ENCODE assay signal across 16 cellular contexts in the genomic region with DNA sequence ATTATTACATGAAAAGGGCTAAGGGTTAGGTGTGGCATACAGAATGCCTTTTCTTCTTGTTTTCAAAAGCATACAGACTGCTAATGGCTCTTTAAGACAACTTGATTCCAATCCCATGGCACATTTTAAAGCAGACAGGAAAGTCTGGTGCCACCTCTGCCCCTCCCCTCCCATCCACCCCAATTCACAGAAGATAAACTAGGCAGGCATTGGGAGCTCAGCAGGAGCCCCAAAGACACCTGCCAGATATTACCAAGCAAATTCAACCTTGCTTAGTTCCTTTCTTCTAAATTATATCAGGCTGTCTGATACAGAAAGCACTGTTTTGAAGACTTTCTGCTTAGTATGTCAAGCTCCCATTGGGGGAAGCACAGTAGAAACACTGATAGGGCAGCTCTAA. TPM values are rescaled to one million over a fixed set of nuclear protein-coding genes. Genes with fewer than 3 reads are reported as not detected.
DNase-seq lines count a peak whose midpoint lies in the region; ATAC-seq and TF ChIP-seq lines count a peak whose summit lies in the region.
"Had no signal": no experiment of that assay in that cellular context is flagged by ENCODE, and none has a peak within 500 bp of the region (broad histone marks: within the 10 kb centered on the region; RNA-seq: fewer than 3 reads in every experiment).

No MANE protein-coding gene starts in this region.

- CTCF ChIA-PET in HEK293 (lab: Yijun Ruan, JAX): interaction anchor here (0.9 to 1.8 kb wide), 3 partner anchors 8 to 308 kb away, joined by 3 to 10 read pairs (median 3); no protein-coding TSS in a partner anchor

- peaks cover 14% of the 10 kb centered on the region for H3K4me1 ChIP-seq in HEK293 (ENCODE audit: control insufficient read depth, insufficient read depth, low read length)
- peaks cover 83% of the 10 kb centered on the region in 2 donors for H3K4me1 ChIP-seq in gastrocnemius medialis

- no peak for ATAC-seq in gastrocnemius medialis

- H3K36me3 ChIP-seq in HEK293 (ENCODE audit: control insufficient read depth in 2 of 2, insufficient read depth in 1 of 2, low read length in 2 of 2): no peaks in the 10 kb centered on the region
- H3K36me3 ChIP-seq in gastrocnemius medialis: peaks cover 0 to 7% of the 10 kb centered on the region in 2 donors
- H3K36me3 ChIP-seq: BLaER1 had no signal

- in situ Hi-C loops in gastrocnemius medialis (cut with MboI; ENCODE audit: low sequenced_read_pairs in 4 of 4): loop anchor here in 2 of 4 donors (10.0 to 25.0 kb wide), 2 partner anchors 67 to 419 kb away; no protein-coding TSS in a partner anchor

- DNase-seq in NCI-H1417 (lab: John Stamatoyannopoulos, UW) (peak in 2 of 3 experiments; percentile 20 to 57), NCI-H1417 treated with DMSO at 0.1 percent for 48 hours (lab: John Stamatoyannopoulos, UW) (no peak), cerebellum (ENCODE audit: low spot score) (peak; percentile 60), gastrocnemius medialis (no peak), pons (ENCODE audit: low spot score) (no peak), NCI-H2196 (lab: John Stamatoyannopoulos, UW; ENCODE audit: unreplicated experiment) (no peak), SKM-1 treated with dmso at 0.1 percent for 144 hours (lab: John Stamatoyannopoulos, UW; ENCODE audit: unreplicated experiment) (no peak)
- DNase-seq: CD8-positive, alpha-beta memory T cell; NCI-H1092; NCI-H2029; NCI-H510A treated with DMSO at 0.1 percent for 48 hours had no signal

- no peaks in the 10 kb centered on the region for H3K9me3 ChIP-seq in HEK293 (ENCODE audit: control insufficient read depth, insufficient read depth, low read depth, low read length)
- H3K9me3 ChIP-seq in gastrocnemius medialis: no peaks in the 10 kb centered on the region
- H3K9me3 ChIP-seq: BLaER1 had no signal

- TF ChIP-seq POLR2A in gastrocnemius medialis (IDR thresholded peaks at IDR 0.05): no peak

- H3K27me3 ChIP-seq in gastrocnemius medialis: no peaks in the 10 kb centered on the region
- H3K27me3 ChIP-seq: BLaER1 had no signal

- no peak for TF ChIP-seq CTCF in HEK293 (tag by site-specific recombination; IDR thresholded peaks at IDR 0.05)
- TF ChIP-seq CTCF in gastrocnemius medialis (IDR thresholded peaks at IDR 0.05 in 4 of 5, conservative IDR thresholded peaks at IDR 0.05 in 1 of 5): no peak

- intact Hi-C loops in gastrocnemius medialis (cut with DNase I; ENCODE audit: low total_unique reads): loop anchor here (2.0 kb wide), 1 partner anchor 79 kb away; no protein-coding TSS in a partner anchor

- H3K4me3 ChIP-seq in HEK293 (ENCODE audit: low read depth, low read length): no peak overlapping the region
- H3K4me3 ChIP-seq in gastrocnemius medialis: peak overlapping the region in 3 of 4 donors; percentile 10 to 39 (median 33)
- H3K4me3 ChIP-seq: BLaER1, GM23338 had no signal

- POLR2A ChIA-PET in HEK293 (lab: Yijun Ruan, JAX): interaction anchor here (0.7 to 1.4 kb wide), 3 partner anchors 13 to 301 kb away, joined by 3 to 8 read pairs (median 3); a partner anchor contains a TSS

- 0 out of 2 replicates have a peak overlapping the region, but pooled peaks have one; percentile 7 for H3K27ac ChIP-seq in HEK293 (ENCODE audit: extremely low read depth, low read depth, low read length)
- H3K27ac ChIP-seq in gastrocnemius medialis: peak overlapping the region; percentile 93 to 98 (median 96)
- H3K27ac ChIP-seq: 22Rv1, BLaER1, RWPE1 had no signal

TF ChIP-seq in HEK293, 187 proteins besides CTCF, POLR2A, EP300 and RAD21:
- TF ChIP-seq ZFP41 (tag by site-specific recombination; IDR thresholded peaks at IDR 0.05; ENCODE audit: borderline replicate concordance) (no peak), ZNF473 (tag by site-specific recombination; IDR thresholded peaks at IDR 0.05) (no peak), ZNF670 (tag by site-specific recombination; IDR thresholded peaks at IDR 0.05; ENCODE audit: low read depth) (no peak), ZNF791 (tag by site-specific recombination; IDR thresholded peaks at IDR 0.05) (no peak), KLF9 (tag by site-specific recombination; IDR thresholded peaks at IDR 0.05; ENCODE audit: low read depth) (no peak), ZNF571 (tag by site-specific recombination; IDR thresholded peaks at IDR 0.05) (no peak), GFI1B (tag by site-specific recombination; IDR thresholded peaks at IDR 0.05) (no peak), GLI4 (tag by site-specific recombination; IDR thresholded peaks at IDR 0.05) (no peak)
- TF ChIP-seq, protein P1, sequence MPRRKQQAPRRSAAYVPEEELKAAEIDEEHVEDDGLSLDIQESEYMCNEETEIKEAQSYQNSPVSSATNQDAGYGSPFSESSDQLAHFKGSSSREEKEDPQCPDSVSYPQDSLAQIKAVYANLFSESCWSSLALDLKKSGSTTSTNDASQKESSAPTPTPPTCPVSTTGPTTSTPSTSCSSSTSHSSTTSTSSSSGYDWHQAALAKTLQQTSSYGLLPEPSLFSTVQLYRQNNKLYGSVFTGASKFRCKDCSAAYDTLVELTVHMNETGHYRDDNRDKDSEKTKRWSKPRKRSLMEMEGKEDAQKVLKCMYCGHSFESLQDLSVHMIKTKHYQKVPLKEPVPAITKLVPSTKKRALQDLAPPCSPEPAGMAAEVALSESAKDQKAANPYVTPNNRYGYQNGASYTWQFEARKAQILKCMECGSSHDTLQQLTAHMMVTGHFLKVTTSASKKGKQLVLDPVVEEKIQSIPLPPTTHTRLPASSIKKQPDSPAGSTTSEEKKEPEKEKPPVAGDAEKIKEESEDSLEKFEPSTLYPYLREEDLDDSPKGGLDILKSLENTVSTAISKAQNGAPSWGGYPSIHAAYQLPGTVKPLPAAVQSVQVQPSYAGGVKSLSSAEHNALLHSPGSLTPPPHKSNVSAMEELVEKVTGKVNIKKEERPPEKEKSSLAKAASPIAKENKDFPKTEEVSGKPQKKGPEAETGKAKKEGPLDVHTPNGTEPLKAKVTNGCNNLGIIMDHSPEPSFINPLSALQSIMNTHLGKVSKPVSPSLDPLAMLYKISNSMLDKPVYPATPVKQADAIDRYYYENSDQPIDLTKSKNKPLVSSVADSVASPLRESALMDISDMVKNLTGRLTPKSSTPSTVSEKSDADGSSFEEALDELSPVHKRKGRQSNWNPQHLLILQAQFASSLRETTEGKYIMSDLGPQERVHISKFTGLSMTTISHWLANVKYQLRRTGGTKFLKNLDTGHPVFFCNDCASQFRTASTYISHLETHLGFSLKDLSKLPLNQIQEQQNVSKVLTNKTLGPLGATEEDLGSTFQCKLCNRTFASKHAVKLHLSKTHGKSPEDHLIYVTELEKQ (tag by site-specific recombination; IDR thresholded peaks at IDR 0.05; ENCODE audit: borderline replicate concordance): no peak

RNA-seq across cellular contexts. Expression of a gene that starts 13.1 kb away (rescaled TPM):
- total RNA-seq in cerebellum (38.7 TPM), gastrocnemius medialis (100 to 1,000 TPM in 3 of 4 donors, 10 to 100 TPM in 1; 73.3 to 253 (median 128) TPM)

RNA-seq across cellular contexts. Expression of a gene that starts 13.8 kb away (rescaled TPM):
- total RNA-seq in cerebellum (58.4 TPM), gastrocnemius medialis (10 to 100 TPM; 10.3 to 29.7 (median 17.5) TPM)

Comparison
In these comparisons a context has a peak if more than half of its experiments do, and no peak if none do; other contexts are left out.
1. DNase-seq: peak in NCI-H1417 (2 of 3) and cerebellum (single experiment); none in NCI-H1417 treated with DMSO at 0.1 percent for 48 hours (single experiment), gastrocnemius medialis (0 of 2), pons (single experiment), NCI-H2196 (single experiment) and SKM-1 treated with dmso at 0.1 percent for 144 hours (single experiment).